ENCODE assay signal across 12 cellular contexts in the genomic region with DNA sequence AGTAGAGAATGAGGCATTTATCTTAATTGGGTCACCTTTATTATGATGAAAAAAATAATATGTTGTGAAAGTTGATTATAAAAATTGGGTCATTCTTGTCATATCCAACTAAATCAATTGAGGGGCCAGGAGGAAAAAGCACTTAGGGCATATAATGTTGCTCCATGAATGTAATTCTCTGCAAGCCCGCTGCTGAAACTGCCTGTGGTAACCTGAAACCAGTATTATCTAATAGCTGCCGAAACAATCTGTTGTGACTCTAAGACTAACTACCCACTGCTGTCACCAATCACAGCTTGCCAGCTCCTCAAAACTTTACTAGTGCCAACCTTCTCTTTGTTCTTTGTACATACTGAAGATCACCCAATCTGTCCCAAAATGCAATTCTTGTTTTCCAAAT.
DNase-seq lines count a peak whose midpoint lies in the region; ATAC-seq, FAIRE-seq and TF ChIP-seq lines count a peak whose summit lies in the region.
"Had no signal": no experiment of that assay in that cellular context is flagged by ENCODE, and none has a peak within 500 bp of the region (broad histone marks: within the 10 kb centered on the region; RNA-seq: fewer than 3 reads in every experiment).

No MANE protein-coding gene starts in this region.

- H4K20me1 ChIP-seq in GM12878 (ENCODE audit: control insufficient read depth, insufficient read depth) = no peaks in the 10 kb centered on the region

- no peak overlapping the region for H3K4me2 ChIP-seq in GM12878 (ENCODE audit: control insufficient read depth, insufficient read depth)

- no peaks in the 10 kb centered on the region for H3K27me3 Mint-ChIP-seq in activated CD8-positive, alpha-beta T cell treated with anti-CD3 and anti-CD28 coated beads, Interleukin-2, amount 10 ng/mL, durations not matched to agents 7 days and 5 days (ENCODE audit: low read depth)

- RAD21 ChIA-PET in GM12878 (lab: Charles Lee; ENCODE audit: unreplicated experiment) = no interaction called here

- no peak for TF ChIP-seq POLR2A in GM12878 (IDR thresholded peaks at IDR 0.05; ENCODE audit: low read depth, low read length)

- H3K9me3 Mint-ChIP-seq in activated CD8-positive, alpha-beta T cell treated with anti-CD3 and anti-CD28 coated beads, Interleukin-2, amount 10 ng/mL, durations not matched to agents 7 days and 5 days (ENCODE audit: insufficient read depth) = no peaks in the 10 kb centered on the region

- CTCF ChIA-PET in GM12878 (lab: Yijun Ruan, JAX) = interaction anchor here (1.5 kb wide), 1 partner anchor 247 kb away, joined by 4 read pairs; no protein-coding TSS in a partner anchor
- CTCF ChIA-PET in activated CD8-positive, alpha-beta T cell treated with anti-CD3 and anti-CD28 coated beads, Interleukin-2, amount 10 ng/mL, durations not matched to agents 7 days and 5 days (lab: Charles Lee) = interaction anchor here (0.6 to 8.9 kb wide), 3 partner anchors 10 to 249 kb away, joined by 3 to 91 read pairs (median 3); no protein-coding TSS in a partner anchor

- H3K36me3 Mint-ChIP-seq in activated CD8-positive, alpha-beta T cell treated with anti-CD3 and anti-CD28 coated beads, Interleukin-2, amount 10 ng/mL, durations not matched to agents 7 days and 5 days (ENCODE audit: low read depth) = no peaks in the 10 kb centered on the region

- BruUV-seq in GM12878 (replicated peaks; lab: Mats Ljungman, UMichigan) = no TSS peak

- TF ChIP-seq CTCF in GM12865 (IDR thresholded peaks at IDR 0.05; ENCODE audit: insufficient read depth, low read depth, low read length, missing control alignments) = no peak
- no peak for TF ChIP-seq CTCF in GM12878 (IDR thresholded peaks at IDR 0.05 in 2 of 3, conservative IDR thresholded peaks at IDR 0.05 in 1 of 3; ENCODE audit: control insufficient read depth in 2 of 3, extremely low read depth in 1 of 3, insufficient read depth in 1 of 3, low read depth in 3 of 3, low read length in 3 of 3)

- H3K9ac ChIP-seq in GM12878 (ENCODE audit: control insufficient read depth, insufficient read depth, low read length) = no peak overlapping the region

- TF ChIP-seq RAD21 in GM12878 (IDR thresholded peaks at IDR 0.05; ENCODE audit: insufficient read depth, low read depth, low read length) = no peak

- H2AFZ ChIP-seq in GM12878 (ENCODE audit: control insufficient read depth, low read depth, low read length) = no peak overlapping the region

- POLR2A ChIA-PET in GM12878 (lab: Charles Lee) = interaction anchor here (0.5 to 1.1 kb wide), 3 partner anchors 11 to 32 kb away, joined by 3 read pairs; no protein-coding TSS in a partner anchor
- POLR2A ChIA-PET in activated CD8-positive, alpha-beta T cell treated with anti-CD3 and anti-CD28 coated beads, Interleukin-2, amount 10 ng/mL, durations not matched to agents 7 days and 5 days (lab: Charles Lee) = no interaction called here

- no peaks in the 10 kb centered on the region for H3K9me3 ChIP-seq in GM12878 (replicated peaks; ENCODE audit: control insufficient read depth, insufficient read depth, low read length)
- H3K9me3 ChIP-seq: ascending aorta, left lung, vagina had no signal

- H3K4me3 ChIP-seq in GM12865 (ENCODE audit: low read depth, low read length) (no peak overlapping the region), GM12878 (no peak overlapping the region)
- H3K4me3 ChIP-seq: ascending aorta, left lung, vagina had no signal

- intact Hi-C loops in GM12878 (cut with micrococcal nuclease; ENCODE audit: unreplicated experiment) = no loop called here

- no peak overlapping the region for H3K27ac ChIP-seq in GM12878 (ENCODE audit: control insufficient read depth, insufficient read depth)
- H3K27ac ChIP-seq: ascending aorta, C4-2B, left lung, vagina had no signal

- ATAC-seq in GM12878 (peak; percentile 44), HG03280 (IDR thresholded peaks at IDR 0.05; ENCODE audit: unreplicated experiment) (no peak), GM21526 (IDR thresholded peaks at IDR 0.05; ENCODE audit: low FRiP score, unreplicated experiment) (no peak)
- ATAC-seq in activated CD8-positive, alpha-beta T cell treated with anti-CD3 and anti-CD28 coated beads, Interleukin-2, amount 10 ng/mL, durations not matched to agents 7 days and 5 days = no peak
- ATAC-seq: left lung had no signal

- DNase-seq in GM12865 (ENCODE audit: low read depth) = peak; percentile 41
- DNase-seq in NCI-H2171 (lab: John Stamatoyannopoulos, UW) = peak; percentile 81
- DNase-seq in GM12878 (ENCODE audit: low read depth, low spot score) = no peak
- DNase-seq in myocyte (ENCODE audit: low read depth) = peak; percentile 56
- DNase-seq in activated CD8-positive, alpha-beta T cell treated with anti-CD3 and anti-CD28 coated beads, Interleukin-2, amount 10 ng/mL, durations not matched to agents 7 days and 5 days = no peak
- DNase-seq in activated T-cell treated with anti-CD3 and anti-CD28 coated beads, Interleukin-2, amount 50 U/mL, for 48 hours = no peak
- DNase-seq: left lung had no signal

- no peaks in the 10 kb centered on the region for H3K27me3 ChIP-seq in GM12878 (replicated peaks in 1 of 2; ENCODE audit: control insufficient read depth in 2 of 2, insufficient read depth in 2 of 2, low read length in 1 of 2)
- H3K27me3 ChIP-seq: ascending aorta, left lung, vagina had no signal

- TF ChIP-seq EP300 in GM12878 (IDR thresholded peaks at IDR 0.05; ENCODE audit: borderline replicate concordance in 1 of 2, control insufficient read depth in 1 of 2, low read depth in 2 of 2, low read length in 2 of 2) = no peak

- SMC1A ChIA-PET in GM12878 (lab: Charles Lee; ENCODE audit: uncharacterized antibody, unreplicated experiment) = interaction anchor here (1.0 to 4.6 kb wide), 5 partner anchors 11 to 248 kb away, joined by 3 to 17 read pairs (median 4); no protein-coding TSS in a partner anchor

- no peak overlapping the region for H3K27ac Mint-ChIP-seq in activated CD8-positive, alpha-beta T cell treated with anti-CD3 and anti-CD28 coated beads, Interleukin-2, amount 10 ng/mL, durations not matched to agents 7 days and 5 days

- peaks cover 3 to 12% of the 10 kb centered on the region in 2 experiments; a peak in 3 of 4 replicates for H3K36me3 ChIP-seq in GM12878 (ENCODE audit: control insufficient read depth in 2 of 2, insufficient read depth in 2 of 2, low read length in 1 of 2)
- H3K36me3 ChIP-seq: ascending aorta, left lung, vagina had no signal

- 0 out of 2 replicates have a peak, but pooled peaks cover 1% of the 10 kb centered on the region for H3K79me2 ChIP-seq in GM12878 (ENCODE audit: control insufficient read depth, insufficient read depth, low read length)

- H3K4me3 Mint-ChIP-seq in activated CD8-positive, alpha-beta T cell treated with anti-CD3 and anti-CD28 coated beads, Interleukin-2, amount 10 ng/mL, durations not matched to agents 7 days and 5 days = no peak overlapping the region

- in situ Hi-C loops in GM12878 (cut with MboI) = no loop called here

- WGBS in GM12878 (ENCODE audit: insufficient coverage, insufficient replicate concordance, low lambda C conversion rate, missing lambda C conversion rate) = 69% methylated on average over 2 of the region's 2 CpGs

- FAIRE-seq in GM12878 (lab: Jason Lieb, UNC) = no peak

- no peaks in the 10 kb centered on the region for H3K4me1 ChIP-seq in GM12878 (ENCODE audit: control insufficient read depth, insufficient read depth, low read length)
- H3K4me1 ChIP-seq: vagina had no signal

- no peaks in the 10 kb centered on the region for H3K4me1 Mint-ChIP-seq in activated CD8-positive, alpha-beta T cell treated with anti-CD3 and anti-CD28 coated beads, Interleukin-2, amount 10 ng/mL, durations not matched to agents 7 days and 5 days (ENCODE audit: low read depth)

TF ChIP-seq in GM12878, 131 proteins besides CTCF, POLR2A, EP300 and RAD21 (continues in another document):
- no peak for TF ChIP-seq PAX8 (IDR thresholded peaks at IDR 0.05)
- TF ChIP-seq CHD2 (IDR thresholded peaks at IDR 0.05; ENCODE audit: borderline replicate concordance, low read depth, low read length) = no peak
- no peak for TF ChIP-seq NR2C1 (IDR thresholded peaks at IDR 0.05)
- TF ChIP-seq, protein P1, sequence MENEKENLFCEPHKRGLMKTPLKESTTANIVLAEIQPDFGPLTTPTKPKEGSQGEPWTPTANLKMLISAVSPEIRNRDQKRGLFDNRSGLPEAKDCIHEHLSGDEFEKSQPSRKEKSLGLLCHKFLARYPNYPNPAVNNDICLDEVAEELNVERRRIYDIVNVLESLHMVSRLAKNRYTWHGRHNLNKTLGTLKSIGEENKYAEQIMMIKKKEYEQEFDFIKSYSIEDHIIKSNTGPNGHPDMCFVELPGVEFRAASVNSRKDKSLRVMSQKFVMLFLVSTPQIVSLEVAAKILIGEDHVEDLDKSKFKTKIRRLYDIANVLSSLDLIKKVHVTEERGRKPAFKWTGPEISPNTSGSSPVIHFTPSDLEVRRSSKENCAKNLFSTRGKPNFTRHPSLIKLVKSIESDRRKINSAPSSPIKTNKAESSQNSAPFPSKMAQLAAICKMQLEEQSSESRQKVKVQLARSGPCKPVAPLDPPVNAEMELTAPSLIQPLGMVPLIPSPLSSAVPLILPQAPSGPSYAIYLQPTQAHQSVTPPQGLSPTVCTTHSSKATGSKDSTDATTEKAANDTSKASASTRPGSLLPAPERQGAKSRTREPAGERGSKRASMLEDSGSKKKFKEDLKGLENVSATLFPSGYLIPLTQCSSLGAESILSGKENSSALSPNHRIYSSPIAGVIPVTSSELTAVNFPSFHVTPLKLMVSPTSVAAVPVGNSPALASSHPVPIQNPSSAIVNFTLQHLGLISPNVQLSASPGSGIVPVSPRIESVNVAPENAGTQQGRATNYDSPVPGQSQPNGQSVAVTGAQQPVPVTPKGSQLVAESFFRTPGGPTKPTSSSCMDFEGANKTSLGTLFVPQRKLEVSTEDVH (IDR thresholded peaks at IDR 0.05; ENCODE audit: low read depth, partially characterized antibody) = no peak
- TF ChIP-seq, protein P2, sequence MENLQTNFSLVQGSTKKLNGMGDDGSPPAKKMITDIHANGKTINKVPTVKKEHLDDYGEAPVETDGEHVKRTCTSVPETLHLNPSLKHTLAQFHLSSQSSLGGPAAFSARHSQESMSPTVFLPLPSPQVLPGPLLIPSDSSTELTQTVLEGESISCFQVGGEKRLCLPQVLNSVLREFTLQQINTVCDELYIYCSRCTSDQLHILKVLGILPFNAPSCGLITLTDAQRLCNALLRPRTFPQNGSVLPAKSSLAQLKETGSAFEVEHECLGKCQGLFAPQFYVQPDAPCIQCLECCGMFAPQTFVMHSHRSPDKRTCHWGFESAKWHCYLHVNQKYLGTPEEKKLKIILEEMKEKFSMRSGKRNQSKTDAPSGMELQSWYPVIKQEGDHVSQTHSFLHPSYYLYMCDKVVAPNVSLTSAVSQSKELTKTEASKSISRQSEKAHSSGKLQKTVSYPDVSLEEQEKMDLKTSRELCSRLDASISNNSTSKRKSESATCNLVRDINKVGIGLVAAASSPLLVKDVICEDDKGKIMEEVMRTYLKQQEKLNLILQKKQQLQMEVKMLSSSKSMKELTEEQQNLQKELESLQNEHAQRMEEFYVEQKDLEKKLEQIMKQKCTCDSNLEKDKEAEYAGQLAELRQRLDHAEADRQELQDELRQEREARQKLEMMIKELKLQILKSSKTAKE (IDR thresholded peaks at IDR 0.05; ENCODE audit: low read depth, poor library complexity, severe bottlenecking) = no peak
- no peak for TF ChIP-seq HDAC6 (IDR thresholded peaks at IDR 0.05; ENCODE audit: unreplicated experiment)
- TF ChIP-seq TCF12 (IDR thresholded peaks at IDR 0.05; ENCODE audit: low read depth, low read length) = no peak

Comparison
In these comparisons a context has a peak if more than half of its experiments do, and no peak if none do; other contexts are left out.
1. DNase-seq: peak in GM12865 (single experiment), NCI-H2171 (single experiment) and myocyte (single experiment); none in GM12878 (single experiment), activated CD8-positive, alpha-beta T cell treated with anti-CD3 and anti-CD28 coated beads, Interleukin-2, amount 10 ng/mL, durations not matched to agents 7 days and 5 days (single experiment) and activated T-cell treated with anti-CD3 and anti-CD28 coated beads, Interleukin-2, amount 50 U/mL, for 48 hours (0 of 2).